Comparison of ENCODE assay signal across 9 cellular contexts in genomic region chr12:117098071-117098360, GRCh38. TPM values are rescaled to one million over a fixed set of nuclear protein-coding genes. Genes with fewer than 3 reads are reported as not detected.
A peak's percentile ranks its signal among the peaks of the same experiment; 100 is the strongest.
DNase-seq lines count a peak whose midpoint lies in the region; ATAC-seq and TF ChIP-seq lines count a peak whose summit lies in the region.
"Had no signal": no experiment of that assay in that cellular context is flagged by ENCODE, and none has a peak within 500 bp of the region (broad histone marks: within the 10 kb centered on the region; RNA-seq: fewer than 3 reads in every experiment).

No MANE protein-coding gene starts in this region.

- peaks cover 21% of the 10 kb centered on the region for H3K27me3 Mint-ChIP-seq in activated naive CD4-positive, alpha-beta T cell treated with anti-CD3 and anti-CD28 coated beads, Interleukin-2, amount 50 U/mL, for 24 hours
- peaks cover 21% of the 10 kb centered on the region for H3K27me3 Mint-ChIP-seq in activated T-helper 2 cell treated with anti-CD3 and anti-CD28 coated beads, Interferon-gamma antibody, Interleukin-2, Interleukin-4, amounts not matched to agents 10 μg/mL and 5 μg/mL and 100 μg/mL, durations not matched to agents 14 hours and 24 hours and 36 hours (ENCODE audit: low read depth)
- H3K27me3 Mint-ChIP-seq in type B pancreatic cell: peaks cover 74% of the 10 kb centered on the region

- TF ChIP-seq CTCF in lung (IDR thresholded peaks at IDR 0.05; ENCODE audit: control extremely low read depth, extremely low read depth): no peak
- TF ChIP-seq CTCF in type B pancreatic cell (conservative IDR thresholded peaks at IDR 0.05): no peak
- TF ChIP-seq CTCF in omental fat pad (IDR thresholded peaks at IDR 0.05): no peak

- peak overlapping the region; percentile 41 for H3K4me3 ChIP-seq in lung

- H3K4me1 ChIP-seq in lung (ENCODE audit: control insufficient read depth in 2 of 2, insufficient read depth in 2 of 2, low read length in 2 of 2): no peaks in the 10 kb centered on the region
- H3K4me1 ChIP-seq: BE2C had no signal

- H3K4me3 Mint-ChIP-seq in activated naive CD4-positive, alpha-beta T cell treated with anti-CD3 and anti-CD28 coated beads, Interleukin-2, amount 50 U/mL, for 24 hours: peak overlapping the region; percentile 85
- H3K4me3 Mint-ChIP-seq in activated T-helper 2 cell treated with anti-CD3 and anti-CD28 coated beads, Interferon-gamma antibody, Interleukin-2, Interleukin-4, amounts not matched to agents 10 μg/mL and 5 μg/mL and 100 μg/mL, durations not matched to agents 14 hours and 24 hours and 36 hours (ENCODE audit: low read depth): peak overlapping the region; percentile 77
- H3K4me3 Mint-ChIP-seq in type B pancreatic cell: peak overlapping the region; percentile 83

- H3K36me3 ChIP-seq in lung (ENCODE audit: control insufficient read depth in 2 of 2, insufficient read depth in 2 of 2, low read length in 2 of 2): no peaks in the 10 kb centered on the region
- H3K36me3 ChIP-seq: BE2C had no signal

- H3K36me3 Mint-ChIP-seq in activated naive CD4-positive, alpha-beta T cell treated with anti-CD3 and anti-CD28 coated beads, Interleukin-2, amount 50 U/mL, for 24 hours: no peaks in the 10 kb centered on the region
- peaks cover 4% of the 10 kb centered on the region for H3K36me3 Mint-ChIP-seq in activated T-helper 2 cell treated with anti-CD3 and anti-CD28 coated beads, Interferon-gamma antibody, Interleukin-2, Interleukin-4, amounts not matched to agents 10 μg/mL and 5 μg/mL and 100 μg/mL, durations not matched to agents 14 hours and 24 hours and 36 hours (ENCODE audit: low read depth)
- H3K36me3 Mint-ChIP-seq in type B pancreatic cell: no peaks in the 10 kb centered on the region

- 37 to 40% methylated on average over 3 of the region's 3 CpGs for WGBS in lung, 2 donors

- ATAC-seq in lung (ENCODE audit: insufficient read depth, low FRiP score) (no peak), GM21786 (IDR thresholded peaks at IDR 0.05; ENCODE audit: unreplicated experiment) (no peak), HG03135 (IDR thresholded peaks at IDR 0.05; ENCODE audit: unreplicated experiment) (no peak), omental fat pad (ENCODE audit: low FRiP score) (no peak)

- H3K4me1 Mint-ChIP-seq in activated naive CD4-positive, alpha-beta T cell treated with anti-CD3 and anti-CD28 coated beads, Interleukin-2, amount 50 U/mL, for 24 hours: peaks cover 6% of the 10 kb centered on the region
- H3K4me1 Mint-ChIP-seq in activated T-helper 2 cell treated with anti-CD3 and anti-CD28 coated beads, Interferon-gamma antibody, Interleukin-2, Interleukin-4, amounts not matched to agents 10 μg/mL and 5 μg/mL and 100 μg/mL, durations not matched to agents 14 hours and 24 hours and 36 hours (ENCODE audit: low read depth): peaks cover 21% of the 10 kb centered on the region
- peaks cover 5% of the 10 kb centered on the region for H3K4me1 Mint-ChIP-seq in type B pancreatic cell (ENCODE audit: unreplicated experiment)

- intact Hi-C loops in activated T-helper 2 cell treated with anti-CD3 and anti-CD28 coated beads, Interferon-gamma antibody, Interleukin-2, Interleukin-4, amounts not matched to agents 10 μg/mL and 5 μg/mL and 100 μg/mL, durations not matched to agents 14 hours and 24 hours and 36 hours (cut with micrococcal nuclease): loop anchor here (2.0 kb wide), 1 partner anchor 35 kb away; no protein-coding TSS in a partner anchor

- H3K27ac Mint-ChIP-seq in activated naive CD4-positive, alpha-beta T cell treated with anti-CD3 and anti-CD28 coated beads, Interleukin-2, amount 50 U/mL, for 24 hours: no peak overlapping the region
- H3K27ac Mint-ChIP-seq in activated T-helper 2 cell treated with anti-CD3 and anti-CD28 coated beads, Interferon-gamma antibody, Interleukin-2, Interleukin-4, amounts not matched to agents 10 μg/mL and 5 μg/mL and 100 μg/mL, durations not matched to agents 14 hours and 24 hours and 36 hours: no peak overlapping the region
- no peak overlapping the region for H3K27ac Mint-ChIP-seq in type B pancreatic cell

- no peaks in the 10 kb centered on the region for H3K9me3 Mint-ChIP-seq in activated naive CD4-positive, alpha-beta T cell treated with anti-CD3 and anti-CD28 coated beads, Interleukin-2, amount 50 U/mL, for 24 hours
- no peaks in the 10 kb centered on the region for H3K9me3 Mint-ChIP-seq in activated T-helper 2 cell treated with anti-CD3 and anti-CD28 coated beads, Interferon-gamma antibody, Interleukin-2, Interleukin-4, amounts not matched to agents 10 μg/mL and 5 μg/mL and 100 μg/mL, durations not matched to agents 14 hours and 24 hours and 36 hours
- H3K9me3 Mint-ChIP-seq in type B pancreatic cell: no peaks in the 10 kb centered on the region

- H3K9me3 ChIP-seq in lung (ENCODE audit: control insufficient read depth in 2 of 2, insufficient read depth in 1 of 2, low read length in 1 of 2): no peaks in the 10 kb centered on the region
- H3K9me3 ChIP-seq: BE2C had no signal

- H3K27me3 ChIP-seq in lung (ENCODE audit: control insufficient read depth, insufficient read depth): no peaks in the 10 kb centered on the region

- H3K27ac ChIP-seq in lung (ENCODE audit: low read depth in 1 of 2, low read length in 1 of 2): peak overlapping the region in 1 of 2 donors; percentile 62

- DNase-seq in activated naive CD4-positive, alpha-beta T cell treated with Interleukin-2 at 50 U/mL for 16 hours: no peak
- DNase-seq in activated T-helper 2 cell treated with anti-CD3 and anti-CD28 coated beads, Interferon-gamma antibody, Interleukin-2, Interleukin-4, amounts not matched to agents 10 μg/mL and 5 μg/mL and 100 μg/mL, durations not matched to agents 14 hours and 24 hours and 36 hours (ENCODE audit: low spot score): no peak
- DNase-seq in lung (ENCODE audit: low spot score): no peak
- no peak for DNase-seq in type B pancreatic cell (ENCODE audit: extremely low spot score, unreplicated experiment)
- no peak for DNase-seq in omental fat pad (ENCODE audit: low spot score)
- DNase-seq: BE2C had no signal

RNA-seq across cellular contexts. Expression of gene TESC, which starts 1.2 kb away (rescaled TPM):
- 72.5 and 73.5 TPM in 2 replicates for total RNA-seq in activated T-helper 2 cell treated with anti-CD3 and anti-CD28 coated beads, Interferon-gamma antibody, Interleukin-2, Interleukin-4, amounts not matched to agents 10 μg/mL and 5 μg/mL and 100 μg/mL, durations not matched to agents 14 hours and 24 hours and 36 hours
- total RNA-seq in lung (10 to 100 TPM in 1 of 2 donors, 1 to 10 TPM in 1; 9.2 to 17.1 TPM), type B pancreatic cell (ENCODE audit: low replicate concordance) (7.2 and 7.4 TPM in 2 replicates), omental fat pad (10 to 100 TPM in 1 of 4 donors, 1 to 10 TPM in 3; 4.5 to 22.4 (median 6.1) TPM)
- 10 to 100 TPM in 1 of 2 donors, 1 to 10 TPM in 1; 5.4 to 11.7 TPM for polyA plus RNA-seq in lung
